In the genomic region with DNA sequence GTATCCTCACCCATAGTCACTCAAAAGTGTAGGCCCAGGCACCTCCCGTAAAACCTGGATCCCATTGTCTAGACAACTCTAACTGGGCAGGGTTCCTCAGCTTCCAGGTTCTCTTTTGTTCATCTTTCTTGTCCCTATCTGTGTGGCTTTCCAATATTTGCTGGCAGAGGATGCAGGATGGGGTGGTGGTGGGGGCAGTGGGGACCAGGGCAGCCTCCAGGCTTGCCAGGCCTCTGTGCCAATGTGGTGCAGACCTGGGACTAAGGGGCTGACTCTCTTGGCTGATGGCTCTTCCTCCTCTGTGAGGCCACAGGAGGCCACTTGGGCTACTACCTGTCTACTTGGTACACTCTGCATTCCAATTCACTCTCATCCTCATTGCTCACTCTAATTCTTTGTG, we compare ENCODE assay signal across 31 cellular contexts.
"Had no signal": no experiment of that assay in that cellular context is flagged by ENCODE, and none has a peak within 500 bp of the region (broad histone marks: within the 10 kb centered on the region; RNA-seq: fewer than 3 reads in every experiment).

No MANE protein-coding gene starts in this region.

- ATAC-seq: left colon; mucosa of descending colon; naive thymus-derived CD8-positive, alpha-beta T cell; right lobe of liver; stimulated activated naive B cell treated with anti-CD40 and anti-IgM and Interleukin-4, amounts not matched to agents 10 μg/mL and 1 μg/mL and 100 μg/mL, for 72 hours; stimulated activated naive CD8-positive, alpha-beta T cell treated with anti-CD3 and anti-CD28 coated beads, Interleukin-15, Interleukin-2, amounts not matched to agents 100 U/mL and 50 U/mL, for 24 hours had no signal

- H3K27ac ChIP-seq: left ventricle myocardium inferior, neural progenitor cell, neutrophil, parathyroid adenoma, right atrium auricular region, right lobe of liver, stomach, thoracic aorta, tibial artery, upper lobe of left lung, vagina had no signal

- H3K4me1 Mint-ChIP-seq: neural progenitor cell had no signal

- H3K36me3 ChIP-seq: left ventricle myocardium inferior, neural progenitor cell, neutrophil, right atrium auricular region, right lobe of liver, stomach, thoracic aorta, tibial artery, upper lobe of left lung, vagina had no signal

- H3K9ac ChIP-seq: neural progenitor cell, parathyroid adenoma had no signal

- H3K27me3 Mint-ChIP-seq: naive thymus-derived CD8-positive, alpha-beta T cell; progenitor cell of endocrine pancreas; stimulated activated naive B cell treated with anti-CD40 and anti-IgM and Interleukin-4, amounts not matched to agents 10 μg/mL and 1 μg/mL and 100 μg/mL, for 72 hours had no signal

- H3K27me3 ChIP-seq: neural progenitor cell, neutrophil, right atrium auricular region, right lobe of liver, stomach, tibial artery, upper lobe of left lung, vagina had no signal

- H3K9me3 ChIP-seq: left ventricle myocardium inferior, mucosa of descending colon, neutrophil, right atrium auricular region, right lobe of liver, stomach, thoracic aorta, tibial artery, upper lobe of left lung, vagina had no signal

- FAIRE-seq: islet of Langerhans, kidney had no signal

- H3K4me3 ChIP-seq: left ventricle myocardium inferior, lung, mucosa of descending colon, neural progenitor cell, right atrium auricular region, right lobe of liver, smooth muscle cell, stomach, thoracic aorta, tibial artery, upper lobe of left lung, vagina had no signal

- H3K4me3 Mint-ChIP-seq: immature natural killer cell; naive thymus-derived CD8-positive, alpha-beta T cell; nephron progenitor cell; neural progenitor cell; stimulated activated naive B cell treated with anti-CD40 and anti-IgM and Interleukin-4, amounts not matched to agents 10 μg/mL and 1 μg/mL and 100 μg/mL, for 72 hours had no signal

- DNase-seq: hypothalamus; immature natural killer cell; kidney; left colon; left ventricle myocardium inferior; mesendoderm; midbrain; mucosa of descending colon; naive thymus-derived CD8-positive, alpha-beta T cell; nephron progenitor cell; occipital lobe; right lobe of liver; stimulated activated CD4-positive, alpha-beta T cell treated with anti-CD3 and anti-CD28 coated beads, Interleukin-12 subunit alpha, Interleukin-12 subunit beta, amount 100 ng/mL, for 4 hours; stimulated activated CD4-positive, alpha-beta T cell treated with anti-CD3 and anti-CD28 coated beads, Interleukin-15, amount 100 ng/mL, for 24 hours; stimulated activated CD4-positive, alpha-beta T cell treated with anti-CD3 and anti-CD28 coated beads, Interleukin-2, amount 100 ng/mL, for 24 hours; stimulated activated CD4-positive, alpha-beta T cell treated with anti-CD3 and anti-CD28 coated beads, Interleukin-4, amount 100 ng/mL, for 1 hour; stimulated activated naive B cell treated with anti-CD40 and anti-IgM and Interleukin-4, amounts not matched to agents 10 μg/mL and 1 μg/mL and 100 μg/mL, for 72 hours; stimulated activated naive CD8-positive, alpha-beta T cell treated with anti-CD3 and anti-CD28 coated beads, Interleukin-15, Interleukin-2, amounts not matched to agents 100 U/mL and 50 U/mL, for 24 hours; stomach; tibial artery; upper lobe of left lung had no signal

- H3K4me1 ChIP-seq: right atrium auricular region, right lobe of liver had no signal

- H3K27ac Mint-ChIP-seq: nephron progenitor cell; neural progenitor cell; stimulated activated naive B cell treated with anti-CD40 and anti-IgM and Interleukin-4, amounts not matched to agents 10 μg/mL and 1 μg/mL and 100 μg/mL, for 72 hours had no signal

- H3K9me3 Mint-ChIP-seq: immature natural killer cell; naive thymus-derived CD8-positive, alpha-beta T cell; stimulated activated naive B cell treated with anti-CD40 and anti-IgM and Interleukin-4, amounts not matched to agents 10 μg/mL and 1 μg/mL and 100 μg/mL, for 72 hours had no signal
